ENCODE assay signal across 1 cellular context in the genomic region with DNA sequence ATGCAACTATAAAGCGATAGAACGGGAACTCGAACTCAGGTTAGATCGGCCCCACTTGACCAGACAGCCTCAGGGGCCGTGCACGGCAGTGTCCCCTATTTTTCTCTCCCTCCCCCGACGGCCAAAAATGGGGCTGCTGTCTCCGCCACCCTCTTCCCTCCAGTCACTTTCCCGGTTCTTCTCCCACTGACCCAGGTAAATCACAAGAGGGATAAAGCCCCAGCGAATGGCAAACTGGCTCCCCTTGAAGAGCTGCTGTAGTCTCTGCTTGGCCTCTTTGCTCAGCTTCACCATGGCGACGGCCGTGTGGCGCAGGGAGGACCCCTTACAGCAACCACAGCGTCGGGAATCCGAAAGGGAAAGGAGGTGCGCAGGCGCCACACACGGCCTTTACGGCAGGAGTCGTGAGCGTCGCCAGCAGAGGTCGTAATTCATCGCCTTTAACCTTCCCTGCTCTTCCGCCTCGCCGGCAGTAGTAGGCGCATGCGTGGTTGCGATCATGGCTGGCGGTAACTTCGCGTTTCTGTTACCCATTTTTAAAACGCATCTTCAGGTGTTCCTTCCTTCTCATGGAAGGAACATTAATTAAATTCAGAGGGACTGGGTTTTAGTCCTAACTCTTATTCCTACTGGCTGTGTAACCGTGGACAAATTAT.
TF ChIP-seq lines count a peak whose summit lies in the region.

Gene TOMM7 (minus strand): TSS at position 364 of the 656 bp plus-strand sequence. CDS start 70 bp downstream, at position 294.

TF ChIP-seq in HepG2, 621 proteins besides CTCF, POLR2A, EP300 and RAD21 (continued from another document and continues in another):
- TF ChIP-seq, protein P1, sequence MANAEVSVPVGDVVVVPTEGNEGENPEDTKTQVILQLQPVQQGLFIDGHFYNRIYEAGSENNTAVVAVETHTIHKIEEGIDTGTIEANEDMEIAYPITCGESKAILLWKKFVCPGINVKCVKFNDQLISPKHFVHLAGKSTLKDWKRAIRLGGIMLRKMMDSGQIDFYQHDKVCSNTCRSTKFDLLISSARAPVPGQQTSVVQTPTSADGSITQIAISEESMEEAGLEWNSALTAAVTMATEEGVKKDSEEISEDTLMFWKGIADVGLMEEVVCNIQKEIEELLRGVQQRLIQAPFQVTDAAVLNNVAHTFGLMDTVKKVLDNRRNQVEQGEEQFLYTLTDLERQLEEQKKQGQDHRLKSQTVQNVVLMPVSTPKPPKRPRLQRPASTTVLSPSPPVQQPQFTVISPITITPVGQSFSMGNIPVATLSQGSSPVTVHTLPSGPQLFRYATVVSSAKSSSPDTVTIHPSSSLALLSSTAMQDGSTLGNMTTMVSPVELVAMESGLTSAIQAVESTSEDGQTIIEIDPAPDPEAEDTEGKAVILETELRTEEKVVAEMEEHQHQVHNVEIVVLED (CRISPR knock-in tag; IDR thresholded peaks at IDR 0.05; ENCODE audit: borderline replicate concordance): peak; percentile 81
- TF ChIP-seq ZKSCAN5 (CRISPR knock-in tag; IDR thresholded peaks at IDR 0.05) (no peak), ISX (CRISPR knock-in tag; conservative IDR thresholded peaks at IDR 0.05) (no peak), MAF1 (CRISPR knock-in tag; IDR thresholded peaks at IDR 0.05; ENCODE audit: borderline replicate concordance) (no peak), RXRB (CRISPR knock-in tag; IDR thresholded peaks at IDR 0.05; ENCODE audit: borderline replicate concordance) (peak; percentile 60; the same call in 1 of the 2 replicates), SMYD3 (CRISPR knock-in tag; IDR thresholded peaks at IDR 0.05) (no peak), TSC22D2 (CRISPR knock-in tag; IDR thresholded peaks at IDR 0.05; ENCODE audit: borderline replicate concordance) (peak; percentile 75; the same call in 1 of the 2 replicates), CENPX (CRISPR knock-in tag; IDR thresholded peaks at IDR 0.05) (no peak), PLRG1 (conservative IDR thresholded peaks at IDR 0.05) (no peak), ZNF557 (CRISPR knock-in tag; IDR thresholded peaks at IDR 0.05) (no peak; the same call in 1 of the 2 replicates), ZNF569 (CRISPR knock-in tag; IDR thresholded peaks at IDR 0.05; ENCODE audit: borderline replicate concordance) (no peak), ZFP90 (CRISPR knock-in tag; IDR thresholded peaks at IDR 0.05; ENCODE audit: borderline replicate concordance) (peak; percentile 83; the same call in 1 of the 2 replicates), ZNF350 (CRISPR knock-in tag; IDR thresholded peaks at IDR 0.05; ENCODE audit: borderline replicate concordance, low read depth) (peak; percentile 79), MAZ (IDR thresholded peaks at IDR 0.05; ENCODE audit: borderline replicate concordance, low read depth, low read length) (no peak), MAZ (CRISPR knock-in tag; IDR thresholded peaks at IDR 0.05; ENCODE audit: low read depth) (no peak), CERS6 (CRISPR knock-in tag; IDR thresholded peaks at IDR 0.05) (no peak), ZFYVE20 (CRISPR knock-in tag; IDR thresholded peaks at IDR 0.05; ENCODE audit: borderline replicate concordance, low read depth) (no peak), SP2 (CRISPR knock-in tag; IDR thresholded peaks at IDR 0.05) (no peak), PHF5A (CRISPR knock-in tag; IDR thresholded peaks at IDR 0.05; ENCODE audit: low read depth, unreplicated experiment) (no peak), TFDP1 (CRISPR knock-in tag; IDR thresholded peaks at IDR 0.05; ENCODE audit: borderline replicate concordance) (peak; percentile 72; the same call in 1 of the 2 replicates), ZNF44 (CRISPR knock-in tag; IDR thresholded peaks at IDR 0.05) (peak; percentile 42; the same call in 1 of the 2 replicates), ZNF30 (CRISPR knock-in tag; IDR thresholded peaks at IDR 0.05) (no peak), ATM (IDR thresholded peaks at IDR 0.05; ENCODE audit: borderline replicate concordance) (no peak), KDM1A (CRISPR knock-in tag; IDR thresholded peaks at IDR 0.05) (no peak), JARID2 (CRISPR knock-in tag; IDR thresholded peaks at IDR 0.05; ENCODE audit: insufficient replicate concordance) (no peak), ZNF260 (CRISPR knock-in tag; IDR thresholded peaks at IDR 0.05; ENCODE audit: borderline replicate concordance, low read depth) (no peak), SKIL (CRISPR knock-in tag; IDR thresholded peaks at IDR 0.05; ENCODE audit: borderline replicate concordance) (no peak), ZNF224 (CRISPR knock-in tag; IDR thresholded peaks at IDR 0.05) (no peak), ZNF207 (IDR thresholded peaks at IDR 0.05; ENCODE audit: borderline replicate concordance) (no peak), KDM4B (CRISPR knock-in tag; IDR thresholded peaks at IDR 0.05) (peak; percentile 53; the same call in 1 of the 2 replicates), HES4 (CRISPR knock-in tag; IDR thresholded peaks at IDR 0.05; ENCODE audit: borderline replicate concordance) (no peak), ZBTB8A (CRISPR knock-in tag; IDR thresholded peaks at IDR 0.05; ENCODE audit: borderline replicate concordance, low read depth) (no peak), TCF12 (IDR thresholded peaks at IDR 0.05) (no peak), TCF12 (CRISPR knock-in tag; IDR thresholded peaks at IDR 0.05) (no peak), ARNT (IDR thresholded peaks at IDR 0.05) (no peak), MIER2 (CRISPR knock-in tag; IDR thresholded peaks at IDR 0.05) (peak; percentile 59; the same call in 1 of the 2 replicates), TARDBP (CRISPR knock-in tag; IDR thresholded peaks at IDR 0.05) (peak; percentile 82; the same call in 1 of the 2 replicates), AHDC1 (CRISPR knock-in tag; IDR thresholded peaks at IDR 0.05; ENCODE audit: borderline replicate concordance) (no peak)
- TF ChIP-seq, protein P2, sequence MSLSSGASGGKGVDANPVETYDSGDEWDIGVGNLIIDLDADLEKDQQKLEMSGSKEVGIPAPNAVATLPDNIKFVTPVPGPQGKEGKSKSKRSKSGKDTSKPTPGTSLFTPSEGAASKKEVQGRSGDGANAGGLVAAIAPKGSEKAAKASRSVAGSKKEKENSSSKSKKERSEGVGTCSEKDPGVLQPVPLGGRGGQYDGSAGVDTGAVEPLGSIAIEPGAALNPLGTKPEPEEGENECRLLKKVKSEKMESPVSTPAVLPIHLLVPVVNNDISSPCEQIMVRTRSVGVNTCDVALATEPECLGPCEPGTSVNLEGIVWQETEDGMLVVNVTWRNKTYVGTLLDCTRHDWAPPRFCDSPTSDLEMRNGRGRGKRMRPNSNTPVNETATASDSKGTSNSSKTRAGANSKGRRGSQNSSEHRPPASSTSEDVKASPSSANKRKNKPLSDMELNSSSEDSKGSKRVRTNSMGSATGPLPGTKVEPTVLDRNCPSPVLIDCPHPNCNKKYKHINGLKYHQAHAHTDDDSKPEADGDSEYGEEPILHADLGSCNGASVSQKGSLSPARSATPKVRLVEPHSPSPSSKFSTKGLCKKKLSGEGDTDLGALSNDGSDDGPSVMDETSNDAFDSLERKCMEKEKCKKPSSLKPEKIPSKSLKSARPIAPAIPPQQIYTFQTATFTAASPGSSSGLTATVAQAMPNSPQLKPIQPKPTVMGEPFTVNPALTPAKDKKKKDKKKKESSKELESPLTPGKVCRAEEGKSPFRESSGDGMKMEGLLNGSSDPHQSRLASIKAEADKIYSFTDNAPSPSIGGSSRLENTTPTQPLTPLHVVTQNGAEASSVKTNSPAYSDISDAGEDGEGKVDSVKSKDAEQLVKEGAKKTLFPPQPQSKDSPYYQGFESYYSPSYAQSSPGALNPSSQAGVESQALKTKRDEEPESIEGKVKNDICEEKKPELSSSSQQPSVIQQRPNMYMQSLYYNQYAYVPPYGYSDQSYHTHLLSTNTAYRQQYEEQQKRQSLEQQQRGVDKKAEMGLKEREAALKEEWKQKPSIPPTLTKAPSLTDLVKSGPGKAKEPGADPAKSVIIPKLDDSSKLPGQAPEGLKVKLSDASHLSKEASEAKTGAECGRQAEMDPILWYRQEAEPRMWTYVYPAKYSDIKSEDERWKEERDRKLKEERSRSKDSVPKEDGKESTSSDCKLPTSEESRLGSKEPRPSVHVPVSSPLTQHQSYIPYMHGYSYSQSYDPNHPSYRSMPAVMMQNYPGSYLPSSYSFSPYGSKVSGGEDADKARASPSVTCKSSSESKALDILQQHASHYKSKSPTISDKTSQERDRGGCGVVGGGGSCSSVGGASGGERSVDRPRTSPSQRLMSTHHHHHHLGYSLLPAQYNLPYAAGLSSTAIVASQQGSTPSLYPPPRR (CRISPR knock-in tag; IDR thresholded peaks at IDR 0.05; ENCODE audit: borderline replicate concordance): no peak; the same call in 1 of the 2 replicates
- TF ChIP-seq, protein P3, sequence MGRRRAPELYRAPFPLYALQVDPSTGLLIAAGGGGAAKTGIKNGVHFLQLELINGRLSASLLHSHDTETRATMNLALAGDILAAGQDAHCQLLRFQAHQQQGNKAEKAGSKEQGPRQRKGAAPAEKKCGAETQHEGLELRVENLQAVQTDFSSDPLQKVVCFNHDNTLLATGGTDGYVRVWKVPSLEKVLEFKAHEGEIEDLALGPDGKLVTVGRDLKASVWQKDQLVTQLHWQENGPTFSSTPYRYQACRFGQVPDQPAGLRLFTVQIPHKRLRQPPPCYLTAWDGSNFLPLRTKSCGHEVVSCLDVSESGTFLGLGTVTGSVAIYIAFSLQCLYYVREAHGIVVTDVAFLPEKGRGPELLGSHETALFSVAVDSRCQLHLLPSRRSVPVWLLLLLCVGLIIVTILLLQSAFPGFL (CRISPR knock-in tag; IDR thresholded peaks at IDR 0.05): no peak
